8 cellular contexts compared by ENCODE assay signal in the genomic region with DNA sequence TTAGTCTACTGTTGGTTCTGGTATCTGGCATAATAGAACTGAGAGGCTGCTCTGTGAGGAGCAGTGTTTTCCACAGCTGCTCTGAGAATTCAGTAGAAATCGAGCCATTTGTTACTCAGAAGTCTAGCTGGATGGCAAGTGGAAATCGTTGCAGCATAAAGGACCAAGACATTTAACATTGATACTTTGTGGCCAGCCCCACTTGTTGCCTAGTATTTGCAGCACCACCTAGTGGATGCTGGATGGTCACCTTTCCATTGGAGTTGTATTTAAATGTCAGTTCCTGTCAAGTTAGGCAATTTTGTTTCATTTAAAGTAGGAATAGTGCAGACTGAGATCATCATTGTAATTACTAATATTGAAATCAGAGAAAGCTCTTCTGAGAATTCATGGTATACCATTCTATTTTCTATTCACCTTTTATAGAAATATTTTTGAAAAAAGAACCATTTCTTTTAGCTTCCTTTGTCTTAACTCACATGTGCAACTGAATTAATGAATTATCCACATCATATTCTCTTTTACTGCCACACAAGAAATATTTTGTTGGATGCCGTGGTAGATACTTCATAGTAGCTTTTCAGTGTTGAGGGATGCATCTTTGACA.
DNase-seq lines count a peak whose midpoint lies in the region; ATAC-seq, FAIRE-seq and TF ChIP-seq lines count a peak whose summit lies in the region.

No MANE protein-coding gene starts in this region.

- H3K27me3 ChIP-seq in pancreas: no peaks in the 10 kb centered on the region

- TF ChIP-seq CTCF in C4-2B (conservative IDR thresholded peaks at IDR 0.05) (peak; percentile 99), OCI-LY7 (conservative IDR thresholded peaks at IDR 0.05; ENCODE audit: low read length) (peak; percentile 96), pancreas (IDR thresholded peaks at IDR 0.05) (peak in 3 of 4 donors; percentile 46 to 48 (median 47))

- WGBS in pancreas, 2 donors: 17 to 19% methylated on average over 3 of the region's 3 CpGs

- H3K4me2 ChIP-seq in OCI-LY7 (ENCODE audit: low read length): peak overlapping the region; percentile 35; the same call in 1 of the 2 replicates

- BruUV-seq in OCI-LY7 (replicated peaks; lab: Mats Ljungman, UMichigan): no TSS peak

- peaks cover 6% of the 10 kb centered on the region for H4K20me1 ChIP-seq in OCI-LY7 (ENCODE audit: insufficient read depth, low read length)

- H3K9me3 ChIP-seq in OCI-LY7 (ENCODE audit: low read length): peaks cover 13% of the 10 kb centered on the region; the same call in 1 of the 2 replicates
- H3K9me3 ChIP-seq in pancreas: no peaks in the 10 kb centered on the region

- intact Hi-C loops in OCI-LY7 (cut with micrococcal nuclease; ENCODE audit: unreplicated experiment) (loop anchor here (1.0 kb wide), 1 partner anchor 64 kb away; no protein-coding TSS in a partner anchor), pancreas (cut with DNase I) (no loop called here)

- POLR2A ChIA-PET in OCI-LY7 (lab: Charles Lee): interaction anchor here (0.8 to 2.5 kb wide), 6 partner anchors 8 to 63 kb away, joined by 3 to 12 read pairs (median 8); no protein-coding TSS in a partner anchor

- no peaks in the 10 kb centered on the region for H3K9me2 ChIP-seq in OCI-LY7 (ENCODE audit: insufficient read depth, low read length)

- no peak overlapping the region for H2AFZ ChIP-seq in OCI-LY7 (ENCODE audit: low read length)

- H3K27ac ChIP-seq in C4-2B: no peak overlapping the region
- no peak overlapping the region for H3K27ac ChIP-seq in OCI-LY7 (ENCODE audit: low read depth, low read length, poor library complexity, severe bottlenecking)
- H3K27ac ChIP-seq in pancreas: no peak overlapping the region

- DNase-seq in OCI-LY7 (ENCODE audit: low spot score) (peak; percentile 75), activated T-cell treated with anti-CD3 and anti-CD28 coated beads for 48 hours (ENCODE audit: low read depth) (peak; percentile 51), fibroblast of the conjunctiva (ENCODE audit: low read depth) (peak; percentile 61), pancreas (peak in 3 of 6 donors; percentile 23 to 47 (median 38)), urothelium cell line (ENCODE audit: low spot score) (peak; percentile 27)

- H3K4me1 ChIP-seq in OCI-LY7 (ENCODE audit: insufficient read depth, low read length, poor library complexity, severe bottlenecking): peaks cover 42% of the 10 kb centered on the region
- H3K4me1 ChIP-seq in pancreas: peaks cover 0 to 6% (median 0%) of the 10 kb centered on the region in 3 donors

- ATAC-seq in GM19023 (IDR thresholded peaks at IDR 0.05; ENCODE audit: unreplicated experiment): peak; percentile 68
- peak; percentile 61 for ATAC-seq in HG03439 (IDR thresholded peaks at IDR 0.05; ENCODE audit: unreplicated experiment)
- peak; percentile 73 to 96 (median 87) for ATAC-seq in pancreas

- H3K4me3 ChIP-seq in OCI-LY7 (ENCODE audit: low read depth, low read length, poor library complexity, severe bottlenecking): no peak overlapping the region
- H3K4me3 ChIP-seq in pancreas: no peak overlapping the region

- FAIRE-seq in pancreas (lab: Jason Lieb, UNC) (peak; percentile 49), urothelium cell line (lab: Jason Lieb, UNC) (no peak)

- CTCF ChIA-PET in OCI-LY7 (lab: Charles Lee; ENCODE audit: unreplicated experiment): interaction anchor here (1.1 kb wide), 1 partner anchor 8 kb away, joined by 4 read pairs; no protein-coding TSS in a partner anchor

- H3K79me2 ChIP-seq in OCI-LY7 (ENCODE audit: insufficient read depth, low read depth, low read length): peaks cover 84% of the 10 kb centered on the region

- H3K36me3 ChIP-seq in OCI-LY7 (ENCODE audit: insufficient read depth, low read length) (peaks cover 43% of the 10 kb centered on the region), pancreas (no peaks in the 10 kb centered on the region)

Comparison
In these comparisons a context has a peak if more than half of its experiments do, and no peak if none do; other contexts are left out.
1. CTCF ChIP-seq: peak in every context shown above with its lines; median percentile 99 in C4-2B; 96 in OCI-LY7; 47 in pancreas.